8 cellular contexts compared by ENCODE assay signal in genomic region chr15:67240235-67241131, GRCh38. TPM values are rescaled to one million over a fixed set of nuclear protein-coding genes. Genes with fewer than 3 reads are reported as not detected.
DNase-seq lines count a peak whose midpoint lies in the region; ATAC-seq and TF ChIP-seq lines count a peak whose summit lies in the region.

No MANE protein-coding gene starts in this region.

- H3K27ac Mint-ChIP-seq in endothelial cell (ENCODE audit: unreplicated experiment), result peak overlapping the region; percentile 49

- TF ChIP-seq POLR2A in testis (IDR thresholded peaks at IDR 0.05), result no peak

- H3K36me3 ChIP-seq in left ventricle myocardium inferior (peaks cover under 1% of the 10 kb centered on the region), KOPT-K1 (ENCODE audit: insufficient read depth, low read length) (peaks cover 9% of the 10 kb centered on the region), testis (ENCODE audit: low read depth, missing control alignments) (no peaks in the 10 kb centered on the region), aorta (ENCODE audit: control insufficient read depth in 1 of 2, insufficient read depth in 2 of 2, low read length in 1 of 2) (peaks cover 0 to under 1% of the 10 kb centered on the region in 2 donors)

- no peaks in the 10 kb centered on the region for H3K36me3 Mint-ChIP-seq in endothelial cell (ENCODE audit: low read depth, unreplicated experiment)

- peaks cover 20% of the 10 kb centered on the region for H3K4me1 Mint-ChIP-seq in endothelial cell (ENCODE audit: unreplicated experiment)

- H3K27me3 ChIP-seq in left ventricle myocardium inferior (ENCODE audit: low read depth) (no peaks in the 10 kb centered on the region), testis (no peaks in the 10 kb centered on the region), aorta (ENCODE audit: control insufficient read depth in 1 of 2, insufficient read depth in 2 of 2, low read length in 1 of 2) (no peaks in the 10 kb centered on the region)

- H3K9me3 ChIP-seq in left ventricle myocardium inferior (replicated peaks) (no peaks in the 10 kb centered on the region), KOPT-K1 (ENCODE audit: insufficient read depth, low read length, poor library complexity, severe bottlenecking) (no peaks in the 10 kb centered on the region), testis (no peaks in the 10 kb centered on the region), aorta (ENCODE audit: control insufficient read depth, low read length) (no peaks in the 10 kb centered on the region)

- H3K4me3 ChIP-seq in left ventricle myocardium inferior (no peak overlapping the region), testis (no peak overlapping the region), aorta (ENCODE audit: low read length in 2 of 2) (no peak overlapping the region)

- TF ChIP-seq CTCF in left ventricle myocardium inferior (IDR thresholded peaks at IDR 0.05; ENCODE audit: borderline replicate concordance) (peak; percentile 44), endothelial cell (IDR thresholded peaks at IDR 0.05; ENCODE audit: unreplicated experiment) (no peak), testis (IDR thresholded peaks at IDR 0.05) (no peak)

- H3K9me3 Mint-ChIP-seq in endothelial cell (ENCODE audit: unreplicated experiment), result no peaks in the 10 kb centered on the region

- 71 to 75% methylated on average over 3 of the region's 3 CpGs for WGBS in testis, 2 donors
- 54 to 57% methylated on average over 3 of the region's 3 CpGs for WGBS in aorta, 2 donors

- H3K4me1 ChIP-seq in left ventricle myocardium inferior, result peaks cover 18% of the 10 kb centered on the region
- no peaks in the 10 kb centered on the region for H3K4me1 ChIP-seq in testis
- peaks cover 0 to 4% of the 10 kb centered on the region in 2 donors for H3K4me1 ChIP-seq in aorta (ENCODE audit: control insufficient read depth in 1 of 2, insufficient read depth in 2 of 2, low read length in 2 of 2)

- DNase-seq in left ventricle myocardium inferior (no peak), Right ventricle myocardium superior (no peak), SW480 (ENCODE audit: low spot score) (peak; percentile 49), endothelial cell (ENCODE audit: low spot score) (no peak), testis (peak; percentile 26), aorta (no peak)
- DNase-seq in activated CD8-positive, alpha-beta memory T cell treated with anti-CD3 and anti-CD28 coated beads, Interleukin-2, amount 50 U/mL, for 4 hours, result no peak

- intact Hi-C loops in left ventricle myocardium inferior (cut with micrococcal nuclease) (no loop called here), Right ventricle myocardium superior (cut with DNase I) (no loop called here), testis (cut with DNase I; ENCODE audit: low total_unique reads) (no loop called here), aorta (cut with DNase I) (no loop called here)

- H3K27me3 Mint-ChIP-seq in endothelial cell (ENCODE audit: unreplicated experiment), result no peaks in the 10 kb centered on the region

- no peak for ATAC-seq in Right ventricle myocardium superior (ENCODE audit: poor library complexity)
- no peak for ATAC-seq in aorta (ENCODE audit: low FRiP score)

- H3K27ac ChIP-seq in left ventricle myocardium inferior (replicated peaks), result no peak overlapping the region
- peak overlapping the region; percentile 4 for H3K27ac ChIP-seq in KOPT-K1 (ENCODE audit: low read depth, low read length, poor library complexity, severe bottlenecking)
- H3K27ac ChIP-seq in testis, result no peak overlapping the region
- H3K27ac ChIP-seq in aorta (ENCODE audit: low read depth in 1 of 2, low read length in 2 of 2), result no peak overlapping the region

- no peak overlapping the region for H3K4me3 Mint-ChIP-seq in endothelial cell (ENCODE audit: unreplicated experiment)

RNA-seq across cellular contexts. Expression of gene AAGAB, which starts 14.0 kb away (rescaled TPM):
- total RNA-seq in left ventricle myocardium inferior, result 20.9 TPM
- 18.1 TPM for total RNA-seq in Right ventricle myocardium superior
- total RNA-seq in endothelial cell (ENCODE audit: unreplicated experiment), result 40.6 TPM
- 10 to 100 TPM; 36.4 to 36.6 TPM for total RNA-seq in testis
- 40.4 TPM for polyA plus RNA-seq in testis (ENCODE audit: insufficient read depth, low read depth, low replicate concordance)
- 10 to 100 TPM; 24.3 to 24.5 TPM for total RNA-seq in aorta
- 10 to 100 TPM; 16.4 to 18.2 TPM for polyA plus RNA-seq in aorta

RNA-seq across cellular contexts. Expression of gene IQCH, which starts 14.1 kb away (rescaled TPM):
- total RNA-seq in left ventricle myocardium inferior, result 1.1 TPM
- 1.6 TPM for total RNA-seq in Right ventricle myocardium superior
- 2.4 TPM for total RNA-seq in endothelial cell (ENCODE audit: unreplicated experiment)
- 10 to 100 TPM; 23.5 to 42.2 TPM for total RNA-seq in testis
- polyA plus RNA-seq in testis (ENCODE audit: insufficient read depth, low read depth, low replicate concordance), result 31.9 TPM
- total RNA-seq in aorta, result 1 to 10 TPM; 2.0 to 3.4 TPM
- polyA plus RNA-seq in aorta, result 1 to 10 TPM in 1 of 2 donors, not detected in 1; 1.2 TPM

Comparison
In these comparisons a context has a peak if more than half of its experiments do, and no peak if none do; other contexts are left out.
1. DNase-seq: peak in SW480 (single experiment) and testis (single experiment); none in left ventricle myocardium inferior (single experiment), Right ventricle myocardium superior (single experiment), endothelial cell (single experiment), aorta (0 of 2) and activated CD8-positive, alpha-beta memory T cell treated with anti-CD3 and anti-CD28 coated beads, Interleukin-2, amount 50 U/mL, for 4 hours (single experiment).